ENCODE assay signal across 8 cellular contexts in the genomic region with DNA sequence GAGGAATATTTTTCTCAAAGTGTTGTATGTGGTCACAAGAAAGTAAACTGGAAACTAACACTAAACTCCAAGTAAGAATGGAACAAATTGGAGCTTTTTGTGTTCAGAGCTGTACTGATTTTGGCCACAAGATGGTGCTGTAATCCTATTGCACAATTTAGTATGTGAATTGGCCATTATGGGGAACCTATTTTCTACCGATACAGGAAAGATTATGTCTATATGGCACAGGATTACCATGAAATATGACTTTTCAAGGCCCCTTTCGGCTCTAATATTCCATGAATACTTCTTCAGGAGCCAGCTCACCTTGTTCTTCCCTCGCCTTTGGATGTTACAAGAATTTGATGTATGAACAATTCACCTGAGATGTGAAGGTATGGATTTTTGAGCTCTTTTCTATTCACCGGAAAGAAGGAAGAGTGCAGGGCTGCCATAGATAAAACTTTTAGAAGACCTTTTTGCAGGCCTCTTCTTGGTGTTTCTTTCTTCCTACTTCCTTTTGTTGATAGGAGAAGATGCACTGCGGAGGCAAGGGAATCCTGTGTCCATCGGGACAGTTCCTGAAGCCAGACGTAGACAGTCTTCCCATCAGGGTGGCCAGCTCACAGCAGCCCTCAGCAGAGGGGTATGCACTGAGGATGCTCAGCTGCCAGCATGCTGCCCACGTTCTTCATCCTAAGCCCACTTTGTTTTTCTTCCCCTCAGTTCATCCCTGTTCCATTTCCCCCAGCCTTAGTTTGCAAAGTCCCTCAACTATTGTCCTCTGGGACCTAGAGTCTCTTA. TPM values are rescaled to one million over a fixed set of nuclear protein-coding genes. Genes with fewer than 3 reads are reported as not detected.
DNase-seq lines count a peak whose midpoint lies in the region; ATAC-seq and TF ChIP-seq lines count a peak whose summit lies in the region.

No MANE protein-coding gene starts in this region.

- ATAC-seq in GM18511 (IDR thresholded peaks at IDR 0.05; ENCODE audit: unreplicated experiment) (peak; percentile 85), HG03354 (IDR thresholded peaks at IDR 0.05; ENCODE audit: poor library complexity, severe bottlenecking, unreplicated experiment) (peak; percentile 80), GM21825 (IDR thresholded peaks at IDR 0.05; ENCODE audit: unreplicated experiment) (no peak)
- peak; percentile 56 for ATAC-seq in activated T-helper 17 cell treated with anti-CD3 and anti-CD28 coated beads, Interleukin-2, amount 50 U/mL, for 72 hours (replicated peaks)

- no peaks in the 10 kb centered on the region for H3K9me3 ChIP-seq in BE2C

- TF ChIP-seq CTCF in BE2C (IDR thresholded peaks at IDR 0.05; ENCODE audit: low read depth, low read length) = peak; percentile 97

- no peak overlapping the region for H3K4me3 Mint-ChIP-seq in activated T-helper 17 cell treated with anti-CD3 and anti-CD28 coated beads, Interleukin-2, amount 50 U/mL, for 72 hours

- H3K27ac Mint-ChIP-seq in activated T-helper 17 cell treated with anti-CD3 and anti-CD28 coated beads, Interleukin-2, amount 50 U/mL, for 72 hours = peak overlapping the region; percentile 7

- H3K4me3 ChIP-seq in BE2C (ENCODE audit: low read depth, low read length) = no peak overlapping the region

- no peaks in the 10 kb centered on the region for H3K27me3 Mint-ChIP-seq in activated T-helper 17 cell treated with anti-CD3 and anti-CD28 coated beads, Interleukin-2, amount 50 U/mL, for 72 hours

- peak; percentile 47 for DNase-seq in BE2C
- DNase-seq in NOMO-1 treated with dmso at 0.1 percent for 144 hours (lab: John Stamatoyannopoulos, UW; ENCODE audit: unreplicated experiment) = peak; percentile 35
- peak; percentile 52 for DNase-seq in glomerular endothelial cell (ENCODE audit: extremely low read depth, low read depth, low spot score)
- peak; percentile 64 for DNase-seq in putamen (ENCODE audit: low spot score)

- H3K27me3 ChIP-seq in BE2C = no peaks in the 10 kb centered on the region

- H3K36me3 ChIP-seq in BE2C = peaks cover 23% of the 10 kb centered on the region

- no peaks in the 10 kb centered on the region for H3K4me1 ChIP-seq in BE2C

- H3K9me3 Mint-ChIP-seq in activated T-helper 17 cell treated with anti-CD3 and anti-CD28 coated beads, Interleukin-2, amount 50 U/mL, for 72 hours = no peaks in the 10 kb centered on the region

- peaks cover 40% of the 10 kb centered on the region for H3K36me3 Mint-ChIP-seq in activated T-helper 17 cell treated with anti-CD3 and anti-CD28 coated beads, Interleukin-2, amount 50 U/mL, for 72 hours (ENCODE audit: low read depth)

- H3K4me1 Mint-ChIP-seq in activated T-helper 17 cell treated with anti-CD3 and anti-CD28 coated beads, Interleukin-2, amount 50 U/mL, for 72 hours = peaks cover 4% of the 10 kb centered on the region

RNA-seq across cellular contexts. Expression of a gene that starts 13.3 kb away (rescaled TPM):
- 60.9 TPM for polyA plus RNA-seq in BE2C (2012; ENCODE audit: insufficient read depth, insufficient read length, low read depth)
- 10 to 100 TPM; 40.3 to 42.0 TPM for total RNA-seq in activated T-helper 17 cell treated with anti-CD3 and anti-CD28 coated beads, Interleukin-2, amount 50 U/mL, for 72 hours
- 36.1 and 38.6 TPM in 2 replicates for total RNA-seq in glomerular endothelial cell

RNA-seq across cellular contexts. Expression of a gene that starts 25.4 kb away (rescaled TPM):
- 73.7 TPM for polyA plus RNA-seq in BE2C (2012; ENCODE audit: insufficient read depth, insufficient read length, low read depth)
- total RNA-seq in activated T-helper 17 cell treated with anti-CD3 and anti-CD28 coated beads, Interleukin-2, amount 50 U/mL, for 72 hours = 10 to 100 TPM; 31.4 to 40.6 TPM
- total RNA-seq in glomerular endothelial cell = 67.0 and 79.6 TPM in 2 replicates
